ENCODE assay signal across 1 cellular context in the genomic region with DNA sequence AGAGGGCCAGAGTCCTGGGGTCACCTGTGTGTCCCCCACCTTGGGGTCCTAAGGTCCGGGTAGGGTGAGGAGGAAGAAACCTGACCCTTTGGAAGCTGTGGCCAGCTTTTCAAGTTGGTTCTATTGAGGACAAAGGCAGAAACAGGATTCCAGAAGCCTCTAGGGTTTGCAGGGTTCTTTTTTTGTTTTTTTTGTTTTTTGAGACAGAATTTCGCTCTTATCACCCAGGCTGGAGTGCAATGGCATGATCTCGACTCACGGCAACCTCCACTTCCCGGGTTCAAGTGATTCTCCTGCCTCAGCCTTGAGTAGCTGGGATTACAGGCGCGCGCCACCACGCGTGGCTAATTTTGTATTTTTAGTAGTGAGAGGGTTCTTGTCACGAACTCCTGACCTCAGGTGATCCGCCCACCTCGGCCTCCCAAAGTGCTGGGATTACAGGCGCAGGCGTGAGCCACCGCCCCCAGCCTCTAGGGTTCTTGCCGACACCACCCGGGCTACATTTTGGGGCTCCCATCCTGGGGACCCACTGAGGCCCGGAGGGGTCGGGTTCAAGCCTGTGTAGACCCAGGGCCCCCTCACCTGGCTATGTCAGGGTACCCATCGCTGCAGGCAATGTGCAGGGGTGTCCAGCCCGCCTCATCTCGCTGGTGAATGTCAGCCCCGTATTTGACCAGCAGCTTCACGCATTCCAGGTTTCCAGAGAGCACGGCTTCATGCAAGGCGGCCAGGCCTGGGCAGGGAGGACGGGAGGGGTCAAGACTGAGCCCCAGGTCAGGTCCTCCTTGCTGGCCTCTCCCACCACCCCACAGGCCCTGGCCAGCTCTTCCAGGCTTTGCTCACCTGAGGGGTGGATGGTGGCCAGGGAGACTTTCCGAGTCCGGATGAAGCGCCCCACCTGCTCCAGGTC.
TF ChIP-seq lines count a peak whose summit lies in the region.

No MANE protein-coding gene starts in this region.

TF ChIP-seq in A549, 52 proteins besides CTCF, POLR2A, EP300 and RAD21:
- TF ChIP-seq KDM5A (IDR thresholded peaks at IDR 0.05) (no peak), RARB (CRISPR knock-in tag; IDR thresholded peaks at IDR 0.05) (0 out of 2 replicates have a peak, but pooled peaks have one; percentile 6)
